ENCODE assay signal across 8 cellular contexts in genomic region chr2:66433945-66434678, GRCh38. TPM values are rescaled to one million over a fixed set of nuclear protein-coding genes. Genes with fewer than 3 reads are reported as not detected.
DNase-seq lines count a peak whose midpoint lies in the region; ATAC-seq, FAIRE-seq and TF ChIP-seq lines count a peak whose summit lies in the region.

No MANE protein-coding gene starts in this region.

- TF ChIP-seq POLR2A in GM12891 (IDR thresholded peaks at IDR 0.05; ENCODE audit: low read depth, low read length): no peak

- ATAC-seq in GM21381 (IDR thresholded peaks at IDR 0.05; ENCODE audit: unreplicated experiment) (peak; percentile 37), Right ventricle myocardium inferior (peak; percentile 47)
- ATAC-seq in activated T-helper 17 cell treated with anti-CD3 and anti-CD28 coated beads, Interleukin-2, amount 50 U/mL, for 72 hours (replicated peaks): no peak

- no peak overlapping the region for H3K27ac Mint-ChIP-seq in CD4-positive, alpha-beta memory T cell
- H3K27ac Mint-ChIP-seq in activated T-helper 17 cell treated with anti-CD3 and anti-CD28 coated beads, Interleukin-2, amount 50 U/mL, for 72 hours: no peak overlapping the region

- FAIRE-seq in GM12891 (lab: Jason Lieb, UNC): no peak

- H3K27ac ChIP-seq in CD4-positive, alpha-beta memory T cell (ENCODE audit: low read depth, low read length): no peak overlapping the region

- peaks cover 51 to 62% of the 10 kb centered on the region in 2 donors for H3K27me3 Mint-ChIP-seq in CD4-positive, alpha-beta memory T cell
- H3K27me3 Mint-ChIP-seq in activated T-helper 17 cell treated with anti-CD3 and anti-CD28 coated beads, Interleukin-2, amount 50 U/mL, for 72 hours: peaks cover 64% of the 10 kb centered on the region

- intact Hi-C loops in CD4-positive, alpha-beta memory T cell (cut with micrococcal nuclease): no loop called here
- intact Hi-C loops in Right ventricle myocardium inferior (cut with DNase I): loop anchor here (2.0 to 10.0 kb wide), 6 partner anchors 63 to 1408 kb away; no protein-coding TSS in a partner anchor

- peaks cover 0 to 1% of the 10 kb centered on the region in 2 donors for H3K36me3 Mint-ChIP-seq in CD4-positive, alpha-beta memory T cell
- H3K36me3 Mint-ChIP-seq in activated T-helper 17 cell treated with anti-CD3 and anti-CD28 coated beads, Interleukin-2, amount 50 U/mL, for 72 hours (ENCODE audit: low read depth): no peaks in the 10 kb centered on the region

- peaks cover 0 to 12% (median 5%) of the 10 kb centered on the region in 8 donors for H3K9me3 Mint-ChIP-seq in CD4-positive, alpha-beta memory T cell
- no peaks in the 10 kb centered on the region for H3K9me3 Mint-ChIP-seq in activated T-helper 17 cell treated with anti-CD3 and anti-CD28 coated beads, Interleukin-2, amount 50 U/mL, for 72 hours

- H3K4me3 ChIP-seq in CD4-positive, alpha-beta memory T cell (ENCODE audit: low read length in 2 of 2): peak overlapping the region in 1 of 2 donors; percentile 18

- H3K4me1 ChIP-seq in CD4-positive, alpha-beta memory T cell (ENCODE audit: insufficient read depth, low read length): peaks cover 18% of the 10 kb centered on the region

- no peak for DNase-seq in CD4-positive, alpha-beta memory T cell
- DNase-seq in NCI-H1417 (lab: John Stamatoyannopoulos, UW): peak; percentile 85 to 93 (median 88)
- DNase-seq in Right ventricle myocardium inferior (ENCODE audit: missing footprints): peak; percentile 75
- DNase-seq in nucleus accumbens (lab: John Stamatoyannopoulos, UW): peak in 35 of 56 donors; percentile 35 to 80 (median 66)
- no peak for DNase-seq in GM12891 (ENCODE audit: insufficient read length, low spot score)
- no peak for DNase-seq in putamen (ENCODE audit: low spot score)

- no peaks in the 10 kb centered on the region for H3K36me3 ChIP-seq in CD4-positive, alpha-beta memory T cell (ENCODE audit: insufficient read depth, low read length)

- peak overlapping the region; percentile 75 to 88 (median 82) for H3K4me3 Mint-ChIP-seq in CD4-positive, alpha-beta memory T cell
- H3K4me3 Mint-ChIP-seq in activated T-helper 17 cell treated with anti-CD3 and anti-CD28 coated beads, Interleukin-2, amount 50 U/mL, for 72 hours: peak overlapping the region; percentile 48

- no peaks in the 10 kb centered on the region for H3K9me3 ChIP-seq in CD4-positive, alpha-beta memory T cell (ENCODE audit: control insufficient read depth in 1 of 2, low read length in 2 of 2)

- POLR2A ChIA-PET in CD4-positive, alpha-beta memory T cell (lab: Charles Lee; ENCODE audit: partially characterized antibody): no interaction called here

- CTCF ChIA-PET in CD4-positive, alpha-beta memory T cell (lab: Charles Lee; ENCODE audit: partially characterized antibody): no interaction called here

- H3K27me3 ChIP-seq in CD4-positive, alpha-beta memory T cell (ENCODE audit: insufficient read depth, low read length): peaks cover 21% of the 10 kb centered on the region

- peaks cover 14 to 35% (median 28%) of the 10 kb centered on the region in 4 donors for H3K4me1 Mint-ChIP-seq in CD4-positive, alpha-beta memory T cell
- peaks cover 8% of the 10 kb centered on the region for H3K4me1 Mint-ChIP-seq in activated T-helper 17 cell treated with anti-CD3 and anti-CD28 coated beads, Interleukin-2, amount 50 U/mL, for 72 hours

TF ChIP-seq in GM12891, 5 proteins besides CTCF, POLR2A, EP300 and RAD21:
- TF ChIP-seq PAX5 (IDR thresholded peaks at IDR 0.05; ENCODE audit: insufficient read depth, low read length, severe bottlenecking) (no peak), POLR2AphosphoS5 (IDR thresholded peaks at IDR 0.05; ENCODE audit: low read depth, low read length) (no peak), POU2F2 (IDR thresholded peaks at IDR 0.05; ENCODE audit: low read depth, low read length) (no peak), SPI1 (IDR thresholded peaks at IDR 0.05; ENCODE audit: low read depth, low read length) (no peak), TAF1 (IDR thresholded peaks at IDR 0.05; ENCODE audit: low read depth, low read length) (no peak)

RNA-seq across cellular contexts. Expression of gene MEIS1, which starts 0.8 kb away (rescaled TPM):
- not detected for total RNA-seq in CD4-positive, alpha-beta memory T cell
- not detected for polyA plus RNA-seq in CD4-positive, alpha-beta memory T cell
- not detected for total RNA-seq in activated T-helper 17 cell treated with anti-CD3 and anti-CD28 coated beads, Interleukin-2, amount 50 U/mL, for 72 hours
- 40.1 TPM for total RNA-seq in Right ventricle myocardium inferior
- polyA plus RNA-seq in GM12891 (2012; ENCODE audit: low read depth, missing spikeins): not detected

Comparison
In these comparisons a context has a peak if more than half of its experiments do, and no peak if none do; other contexts are left out.
1. DNase-seq: peak in NCI-H1417 (3 of 3), Right ventricle myocardium inferior (single experiment) and nucleus accumbens (35 of 56); none in CD4-positive, alpha-beta memory T cell (0 of 5), GM12891 (single experiment) and putamen (single experiment).
2. RNA of gene MEIS1, which starts 0.8 kb away (total RNA-seq): 40.1 TPM in Right ventricle myocardium inferior (single experiment); not detected in activated T-helper 17 cell treated with anti-CD3 and anti-CD28 coated beads, Interleukin-2, amount 50 U/mL, for 72 hours and not detected in CD4-positive, alpha-beta memory T cell; every median in the first group is over 10 times any median in the second.